ENCODE assay signal across 15 cellular contexts in genomic region chr6:157534134-157534871, GRCh38.
DNase-seq lines count a peak whose midpoint lies in the region; ATAC-seq, FAIRE-seq and TF ChIP-seq lines count a peak whose summit lies in the region.
"Had no signal": no experiment of that assay in that cellular context is flagged by ENCODE, and none has a peak within 500 bp of the region (broad histone marks: within the 10 kb centered on the region; RNA-seq: fewer than 3 reads in every experiment).

No MANE protein-coding gene starts in this region.

- no peaks in the 10 kb centered on the region for H3K9me3 Mint-ChIP-seq in activated CD8-positive, alpha-beta T cell treated with anti-CD3 and anti-CD28 coated beads, Interleukin-2, amount 10 ng/mL, durations not matched to agents 7 days and 5 days (ENCODE audit: insufficient read depth)
- H3K9me3 Mint-ChIP-seq in activated CD8-positive, alpha-beta T cell treated with anti-CD3 and anti-CD28 coated beads for 36 hours, result no peaks in the 10 kb centered on the region

- H3K14ac ChIP-seq in H1 (ENCODE audit: insufficient read length), result no peak overlapping the region

- no peak overlapping the region for H3K56ac ChIP-seq in H1 (replicated peaks; ENCODE audit: insufficient read length, low read depth, low read length)

- H3K23me2 ChIP-seq in H1 (ENCODE audit: low read depth, low read length), result no peaks in the 10 kb centered on the region

- no peak for TF ChIP-seq CTCF in activated CD8-positive, alpha-beta T cell treated with anti-CD3 and anti-CD28 coated beads for 36 hours (IDR thresholded peaks at IDR 0.05)
- no peak for TF ChIP-seq CTCF in RWPE2 (IDR thresholded peaks at IDR 0.05; ENCODE audit: poor library complexity, severe bottlenecking)
- no peak for TF ChIP-seq CTCF in H1 (IDR thresholded peaks at IDR 0.05; ENCODE audit: control extremely low read depth in 1 of 3, insufficient read depth in 1 of 3, low read depth in 1 of 3, low read length in 3 of 3)
- TF ChIP-seq CTCF in psoas muscle (IDR thresholded peaks at IDR 0.05), result no peak

- TF ChIP-seq RAD21 in H1 (IDR thresholded peaks at IDR 0.05 in 1 of 2, conservative IDR thresholded peaks at IDR 0.05 in 1 of 2; ENCODE audit: low read depth in 2 of 2, low read length in 2 of 2), result no peak

- peaks cover 19% of the 10 kb centered on the region for H3K36me3 Mint-ChIP-seq in activated CD8-positive, alpha-beta T cell treated with anti-CD3 and anti-CD28 coated beads, Interleukin-2, amount 10 ng/mL, durations not matched to agents 7 days and 5 days (ENCODE audit: low read depth)
- H3K36me3 Mint-ChIP-seq in activated CD8-positive, alpha-beta T cell treated with anti-CD3 and anti-CD28 coated beads for 36 hours (ENCODE audit: low read depth), result no peaks in the 10 kb centered on the region

- no peak overlapping the region for H3K4ac ChIP-seq in H1 (replicated peaks; ENCODE audit: insufficient read length, low read depth, low read length)

- H3K79me1 ChIP-seq in H1 (ENCODE audit: low read depth, low read length), result no peaks in the 10 kb centered on the region

- H4K91ac ChIP-seq in H1 (replicated peaks; ENCODE audit: insufficient read length, low read length), result peak overlapping the region; percentile 78

- H3K27me3 Mint-ChIP-seq in activated CD8-positive, alpha-beta T cell treated with anti-CD3 and anti-CD28 coated beads, Interleukin-2, amount 10 ng/mL, durations not matched to agents 7 days and 5 days (ENCODE audit: low read depth), result no peaks in the 10 kb centered on the region
- no peaks in the 10 kb centered on the region for H3K27me3 Mint-ChIP-seq in activated CD8-positive, alpha-beta T cell treated with anti-CD3 and anti-CD28 coated beads for 36 hours

- H3K4me1 Mint-ChIP-seq in activated CD8-positive, alpha-beta T cell treated with anti-CD3 and anti-CD28 coated beads, Interleukin-2, amount 10 ng/mL, durations not matched to agents 7 days and 5 days (ENCODE audit: low read depth), result peaks cover 70% of the 10 kb centered on the region
- peaks cover 38% of the 10 kb centered on the region for H3K4me1 Mint-ChIP-seq in activated CD8-positive, alpha-beta T cell treated with anti-CD3 and anti-CD28 coated beads for 36 hours (ENCODE audit: low read depth)

- no peak overlapping the region for H3K18ac ChIP-seq in H1 (ENCODE audit: extremely low read depth, low read length)

- no peak overlapping the region for H3K4me2 ChIP-seq in H1 (ENCODE audit: insufficient read depth in 1 of 2, low read depth in 2 of 2, low read length in 2 of 2)

- H3K9me3 ChIP-seq in RWPE2 (ENCODE audit: severe bottlenecking) (no peaks in the 10 kb centered on the region), H1 (ENCODE audit: insufficient read depth in 2 of 2, low read depth in 1 of 2, low read length in 1 of 2) (no peaks in the 10 kb centered on the region), psoas muscle (no peaks in the 10 kb centered on the region)
- H3K9me3 ChIP-seq: BLaER1, Caco-2 had no signal

- H2BK5ac ChIP-seq in H1 (ENCODE audit: low read depth, low read length), result no peak overlapping the region; the same call in 1 of the 2 replicates

- CTCF ChIA-PET in activated CD8-positive, alpha-beta T cell treated with anti-CD3 and anti-CD28 coated beads, Interleukin-2, amount 10 ng/mL, durations not matched to agents 7 days and 5 days (lab: Charles Lee), result interaction anchor here (1.1 to 1.5 kb wide), 2 partner anchors 8 to 72 kb away, joined by 3 to 5 read pairs; no protein-coding TSS in a partner anchor
- CTCF ChIA-PET in activated CD8-positive, alpha-beta T cell treated with anti-CD3 and anti-CD28 coated beads for 36 hours (lab: Charles Lee), result interaction anchor here (1.0 to 1.7 kb wide), 3 partner anchors 8 to 222 kb away, joined by 3 to 5 read pairs (median 3); no protein-coding TSS in a partner anchor
- CTCF ChIA-PET in H1 (lab: Charles Lee; ENCODE audit: partially characterized antibody), result interaction anchor here (0.8 to 1.9 kb wide), 11 partner anchors 8 to 199 kb away, joined by 3 to 4 read pairs (median 3); no protein-coding TSS in a partner anchor

- H3K4me3 ChIP-seq in RWPE2 (ENCODE audit: severe bottlenecking), result no peak overlapping the region
- no peak overlapping the region for H3K4me3 ChIP-seq in H1 (ENCODE audit: extremely low read depth in 1 of 4, insufficient read depth in 2 of 4, low read depth in 3 of 4, low read length in 4 of 4)
- no peak overlapping the region for H3K4me3 ChIP-seq in psoas muscle
- H3K4me3 ChIP-seq: BLaER1 had no signal

- peak overlapping the region; percentile 82 for H3K27ac ChIP-seq in RWPE2 (ENCODE audit: poor library complexity, severe bottlenecking)
- no peak overlapping the region for H3K27ac ChIP-seq in H1 (ENCODE audit: low read depth, low read length)
- peak overlapping the region; percentile 1 for H3K27ac ChIP-seq in psoas muscle

- H3K27ac Mint-ChIP-seq in activated CD8-positive, alpha-beta T cell treated with anti-CD3 and anti-CD28 coated beads, Interleukin-2, amount 10 ng/mL, durations not matched to agents 7 days and 5 days, result peak overlapping the region; percentile 84
- H3K27ac Mint-ChIP-seq in activated CD8-positive, alpha-beta T cell treated with anti-CD3 and anti-CD28 coated beads for 36 hours, result no peak overlapping the region

- H4K8ac ChIP-seq in H1 (ENCODE audit: extremely low read depth, insufficient read depth, low read length), result no peak overlapping the region

- no peak overlapping the region for H3K9ac ChIP-seq in H1 (replicated peaks in 1 of 4; ENCODE audit: extremely low read depth in 1 of 4, low read depth in 3 of 4, low read length in 3 of 4)
- H3K9ac ChIP-seq: BLaER1 had no signal

- TF ChIP-seq EP300 in H1 (IDR thresholded peaks at IDR 0.05; ENCODE audit: borderline replicate concordance in 1 of 2, low read depth in 2 of 2, low read length in 2 of 2), result no peak

- no peak overlapping the region for H3K23ac ChIP-seq in H1 (ENCODE audit: insufficient read length)

- H2BK15ac ChIP-seq in H1 (ENCODE audit: low read length), result peak overlapping the region; percentile 73; the same call in 1 of the 2 replicates

- no peak overlapping the region for H2AFZ ChIP-seq in H1 (ENCODE audit: low read length)

- H4K5ac ChIP-seq in H1 (ENCODE audit: insufficient read length, low read depth, low read length), result no peak overlapping the region

- H3K27me3 ChIP-seq in RWPE2 (ENCODE audit: insufficient read depth, poor library complexity, severe bottlenecking) (no peaks in the 10 kb centered on the region), H1 (replicated peaks in 1 of 4; ENCODE audit: control insufficient read depth in 3 of 4, extremely low read depth in 1 of 4, insufficient read depth in 3 of 4, low read length in 3 of 4) (0 out of 7 replicates have a peak, but pooled peaks cover 0 to 2% (median 0%) of the 10 kb centered on the region in 4 experiments), psoas muscle (ENCODE audit: insufficient read depth in 3 of 3, low read length in 2 of 3) (no peaks in the 10 kb centered on the region)
- H3K27me3 ChIP-seq: BLaER1 had no signal

- H3K4me3 Mint-ChIP-seq in activated CD8-positive, alpha-beta T cell treated with anti-CD3 and anti-CD28 coated beads, Interleukin-2, amount 10 ng/mL, durations not matched to agents 7 days and 5 days, result no peak overlapping the region
- H3K4me3 Mint-ChIP-seq in activated CD8-positive, alpha-beta T cell treated with anti-CD3 and anti-CD28 coated beads for 36 hours, result no peak overlapping the region

- peak overlapping the region; percentile 74; the same call in 1 of the 2 replicates for H2BK20ac ChIP-seq in H1 (ENCODE audit: low read length)

- H2BK12ac ChIP-seq in H1 (ENCODE audit: low read depth, low read length), result peak overlapping the region; percentile 86; the same call in 1 of the 2 replicates

- H2BK120ac ChIP-seq in H1 (replicated peaks; ENCODE audit: low read depth, low read length), result peak overlapping the region; percentile 30

- no peak for ATAC-seq in activated CD8-positive, alpha-beta T cell treated with anti-CD3 and anti-CD28 coated beads, Interleukin-2, amount 10 ng/mL, durations not matched to agents 7 days and 5 days
- ATAC-seq in activated CD8-positive, alpha-beta T cell treated with anti-CD3 and anti-CD28 coated beads for 36 hours, result no peak
- ATAC-seq in RWPE2 (ENCODE audit: low read depth), result no peak
- ATAC-seq in psoas muscle, result no peak
- ATAC-seq in HG03565 (IDR thresholded peaks at IDR 0.05; ENCODE audit: unreplicated experiment), result no peak

- H3K79me2 ChIP-seq in H1 (ENCODE audit: control insufficient read depth in 1 of 2, insufficient read depth in 2 of 2, low read length in 2 of 2), result no peaks in the 10 kb centered on the region

- H3K4me1 ChIP-seq in RWPE2 (ENCODE audit: insufficient read depth, poor library complexity, severe bottlenecking) (peaks cover 15% of the 10 kb centered on the region), H1 (replicated peaks in 1 of 4; ENCODE audit: control insufficient read depth in 3 of 4, insufficient read depth in 4 of 4, low read length in 3 of 4) (peaks cover 11 to 31% (median 23%) of the 10 kb centered on the region in 4 experiments), psoas muscle (peaks cover 64% of the 10 kb centered on the region)

- no peak for TF ChIP-seq POLR2A in H1 (IDR thresholded peaks at IDR 0.05; ENCODE audit: control extremely low read depth in 1 of 2, low read depth in 2 of 2, low read length in 2 of 2)

- no peak for DNase-seq in activated CD8-positive, alpha-beta T cell treated with anti-CD3 and anti-CD28 coated beads, Interleukin-2, amount 10 ng/mL, durations not matched to agents 7 days and 5 days
- no peak for DNase-seq in activated CD8-positive, alpha-beta T cell treated with anti-CD3 and anti-CD28 coated beads for 36 hours
- no peak for DNase-seq in RWPE2 (ENCODE audit: low spot score)
- no peak for DNase-seq in H1 (ENCODE audit: low read depth in 1 of 2, low spot score in 2 of 2)
- no peak for DNase-seq in psoas muscle
- DNase-seq in retina, result no peak
- DNase-seq in SKM-1 (lab: John Stamatoyannopoulos, UW; ENCODE audit: unreplicated experiment), result no peak
- DNase-seq: Caco-2, DMS53, IMR-90, NCI-H187, SHP77 treated with DMSO at 0.1 percent for 48 hours had no signal

- no peak for FAIRE-seq in H1 (lab: Jason Lieb, UNC)
- FAIRE-seq: GM19239 had no signal

- intact Hi-C loops in activated CD8-positive, alpha-beta T cell treated with anti-CD3 and anti-CD28 coated beads for 36 hours (cut with micrococcal nuclease), result no loop called here
- intact Hi-C loops in psoas muscle (cut with DNase I), result loop anchor here in 1 of 2 donors (5.0 kb wide), 1 partner anchor 152 kb away; the partner anchor contains the start of gene ZDHHC14

- no peaks in the 10 kb centered on the region for H4K20me1 ChIP-seq in H1 (replicated peaks in 1 of 2; ENCODE audit: control insufficient read depth in 1 of 2, insufficient read depth in 2 of 2, low read length in 2 of 2)
- H4K20me1 ChIP-seq: BLaER1 had no signal

- POLR2A ChIA-PET in activated CD8-positive, alpha-beta T cell treated with anti-CD3 and anti-CD28 coated beads, Interleukin-2, amount 10 ng/mL, durations not matched to agents 7 days and 5 days (lab: Charles Lee), result interaction anchor here (0.8 kb wide), 1 partner anchor 211 kb away, joined by 3 read pairs; no protein-coding TSS in a partner anchor
- POLR2A ChIA-PET in activated CD8-positive, alpha-beta T cell treated with anti-CD3 and anti-CD28 coated beads for 36 hours (lab: Charles Lee), result no interaction called here
- POLR2A ChIA-PET in H1 (lab: Charles Lee; ENCODE audit: partially characterized antibody), result interaction anchor here (1.0 to 1.2 kb wide), 3 partner anchors 8 to 211 kb away, joined by 3 to 4 read pairs (median 4); partner anchors contain the start of gene TMEM242

- WGBS in H1 (ENCODE audit: extremely low coverage in 1 of 2, insufficient coverage in 1 of 2, insufficient read length in 1 of 2, insufficient replicate concordance in 2 of 2, low coverage in 1 of 2, low lambda C conversion rate in 2 of 2, missing lambda C conversion rate in 1 of 2), 2 experiments, result 89% methylated on average over 8 of the region's 8 CpGs; no CpG with 5 or more reads in 1 of the 2 experiments
- 81 to 96% (median 87%) methylated on average over 8 of the region's 8 CpGs for WGBS in psoas muscle, 3 donors

- peak overlapping the region; percentile 93; the same call in 1 of the 2 replicates for H2AK5ac ChIP-seq in H1 (ENCODE audit: low read depth, low read length)

- no peaks in the 10 kb centered on the region for H3K36me3 ChIP-seq in RWPE2 (ENCODE audit: low read depth)
- no peaks in the 10 kb centered on the region for H3K36me3 ChIP-seq in H1 (ENCODE audit: control insufficient read depth in 2 of 4, insufficient read depth in 4 of 4, low read length in 3 of 4)
- H3K36me3 ChIP-seq in psoas muscle (ENCODE audit: insufficient read depth in 1 of 2, low read depth in 1 of 2), result no peaks in the 10 kb centered on the region
- H3K36me3 ChIP-seq: BLaER1 had no signal
